In genomic region chr11:118663929-118664328, GRCh38 we compare ENCODE assay signal across 39 cellular contexts. TPM values are rescaled to one million over a fixed set of nuclear protein-coding genes. Genes with fewer than 3 reads are reported as not detected.
"Had no signal": no experiment of that assay in that cellular context is flagged by ENCODE, and none has a peak within 500 bp of the region (broad histone marks: within the 10 kb centered on the region; RNA-seq: fewer than 3 reads in every experiment).

No MANE protein-coding gene starts in this region.

- ATAC-seq: activated CD4-positive, alpha-beta T cell treated with anti-CD3 and anti-CD28 coated beads for 36 hours; activated CD8-positive, alpha-beta memory T cell treated with anti-CD3 and anti-CD28 coated beads, Interleukin-2, amount 10 ng/mL, durations not matched to agents 7 days and 5 days; activated CD8-positive, alpha-beta T cell treated with anti-CD3 and anti-CD28 coated beads, Interleukin-2, amount 10 ng/mL, durations not matched to agents 7 days and 5 days; gastroesophageal sphincter; heart right ventricle; T-cell had no signal

- DNase-seq: activated CD4-positive, alpha-beta memory T cell treated with anti-CD3 and anti-CD28 coated beads for 36 hours; activated CD4-positive, alpha-beta T cell treated with anti-CD3 and anti-CD28 coated beads for 36 hours; activated CD4-positive, alpha-beta T cell treated with anti-CD3 and anti-CD28 coated beads, Interleukin-2, amount 10 ng/mL, durations not matched to agents 24 days and 14 days; activated CD4-positive, CD25-positive, alpha-beta regulatory T cell; activated CD4-positive, CD25-positive, alpha-beta regulatory T cell treated with anti-CD3 and anti-CD28 coated beads, Interleukin-2, amount 50 U/mL, for 72 hours; activated CD8-positive, alpha-beta memory T cell treated with anti-CD3 and anti-CD28 coated beads, Interleukin-2, amount 10 ng/mL, durations not matched to agents 7 days and 5 days; activated CD8-positive, alpha-beta memory T cell treated with anti-CD3 and anti-CD28 coated beads, Interleukin-2, amount 50 U/mL, for 4 hours; activated CD8-positive, alpha-beta T cell treated with anti-CD3 and anti-CD28 coated beads, Interleukin-2, amount 10 ng/mL, durations not matched to agents 7 days and 5 days; activated gamma-delta T cell treated with Interleukin-2 at 50 U/mL for 16 hours; activated naive CD4-positive, alpha-beta T cell treated with anti-CD3 and anti-CD28 coated beads, Interleukin-2, amount 50 U/mL, for 16 hours; activated naive CD4-positive, alpha-beta T cell treated with Interleukin-2 at 50 U/mL for 16 hours; activated T-cell treated with anti-CD3 and anti-CD28 coated beads, Interleukin-2, amount 50 U/mL, for 1 hour; activated T-cell treated with anti-CD3 and anti-CD28 coated beads, Interleukin-2, amount 50 U/mL, for 48 hours; amniotic stem cell; anterior cingulate cortex; central memory CD4-positive, alpha-beta T cell; cerebellar nuclear complex; colonic mucosa; effector CD8-positive, alpha-beta T cell; esophagus squamous epithelium; foreskin melanocyte; heart right ventricle; T-cell had no signal

- H3K4me3 Mint-ChIP-seq: activated CD4-positive, alpha-beta memory T cell treated with anti-CD3 and anti-CD28 coated beads for 36 hours; activated CD4-positive, alpha-beta T cell treated with anti-CD3 and anti-CD28 coated beads for 36 hours; activated CD4-positive, alpha-beta T cell treated with anti-CD3 and anti-CD28 coated beads, Interleukin-2, amount 10 ng/mL, durations not matched to agents 24 days and 14 days; activated CD8-positive, alpha-beta memory T cell treated with anti-CD3 and anti-CD28 coated beads, Interleukin-2, amount 10 ng/mL, durations not matched to agents 7 days and 5 days; activated CD8-positive, alpha-beta T cell treated with anti-CD3 and anti-CD28 coated beads, Interleukin-2, amount 10 ng/mL, durations not matched to agents 7 days and 5 days; activated naive CD8-positive, alpha-beta T cell; activated T-helper 1 cell treated with anti-CD3 and anti-CD28 coated beads, Interleukin-12 subunit alpha, Interleukin-12 subunit beta, Interleukin-2, Interleukin-4 antibody, amounts not matched to agents 30 ng/mL and 10 ng/mL and 1 ng/mL, durations not matched to agents 14 hours and 24 hours and 36 hours; brain; T-cell; T-helper 1 cell treated with Interleukin-12 subunit alpha and Interleukin-12 subunit beta and Interleukin-4 antibody, amounts not matched to agents 30 μg/mL and 1 μg/mL, for 36 hours had no signal

- H3K27me3 Mint-ChIP-seq: activated CD4-positive, alpha-beta memory T cell treated with anti-CD3 and anti-CD28 coated beads for 36 hours; activated CD4-positive, alpha-beta T cell treated with anti-CD3 and anti-CD28 coated beads for 36 hours; activated naive CD8-positive, alpha-beta T cell; T-cell had no signal

- H3K9me3 ChIP-seq: breast epithelium, colonic mucosa, esophagus squamous epithelium, gastroesophageal sphincter, heart right ventricle had no signal

- H3K27ac Mint-ChIP-seq: activated CD4-positive, alpha-beta memory T cell treated with anti-CD3 and anti-CD28 coated beads for 36 hours; activated CD4-positive, alpha-beta T cell treated with anti-CD3 and anti-CD28 coated beads for 36 hours; activated CD4-positive, alpha-beta T cell treated with anti-CD3 and anti-CD28 coated beads, Interleukin-2, amount 10 ng/mL, durations not matched to agents 24 days and 14 days; activated CD8-positive, alpha-beta memory T cell treated with anti-CD3 and anti-CD28 coated beads, Interleukin-2, amount 10 ng/mL, durations not matched to agents 7 days and 5 days; activated CD8-positive, alpha-beta T cell treated with anti-CD3 and anti-CD28 coated beads, Interleukin-2, amount 10 ng/mL, durations not matched to agents 7 days and 5 days; activated naive CD8-positive, alpha-beta T cell; activated T-helper 1 cell treated with anti-CD3 and anti-CD28 coated beads, Interleukin-12 subunit alpha, Interleukin-12 subunit beta, Interleukin-2, Interleukin-4 antibody, amounts not matched to agents 30 ng/mL and 10 ng/mL and 1 ng/mL, durations not matched to agents 14 hours and 24 hours and 36 hours; activated T-helper 2 cell treated with anti-CD3 and anti-CD28 coated beads, Interferon-gamma antibody, Interleukin-2, Interleukin-4, amounts not matched to agents 10 μg/mL and 5 μg/mL and 100 μg/mL, durations not matched to agents 14 hours and 24 hours and 36 hours; T-cell; T-helper 1 cell treated with Interleukin-12 subunit alpha and Interleukin-12 subunit beta and Interleukin-4 antibody, amounts not matched to agents 30 μg/mL and 1 μg/mL, for 36 hours had no signal

- H3K27me3 ChIP-seq: breast epithelium, cardiac muscle cell, colonic mucosa, esophagus squamous epithelium, heart right ventricle had no signal

- H3K36me3 Mint-ChIP-seq: activated CD4-positive, alpha-beta memory T cell treated with anti-CD3 and anti-CD28 coated beads for 36 hours; activated CD8-positive, alpha-beta memory T cell treated with anti-CD3 and anti-CD28 coated beads, Interleukin-2, amount 10 ng/mL, durations not matched to agents 7 days and 5 days; activated naive CD8-positive, alpha-beta T cell; brain; T-cell had no signal

- H3K4me3 ChIP-seq: breast epithelium, cardiac muscle cell, colonic mucosa, esophagus squamous epithelium, gastroesophageal sphincter, heart right ventricle had no signal

- H3K4me1 Mint-ChIP-seq: activated CD8-positive, alpha-beta memory T cell treated with anti-CD3 and anti-CD28 coated beads, Interleukin-2, amount 10 ng/mL, durations not matched to agents 7 days and 5 days had no signal

- H3K9me3 Mint-ChIP-seq: activated CD4-positive, alpha-beta memory T cell treated with anti-CD3 and anti-CD28 coated beads for 36 hours; activated CD4-positive, alpha-beta T cell treated with anti-CD3 and anti-CD28 coated beads, Interleukin-2, amount 10 ng/mL, durations not matched to agents 24 days and 14 days; activated T-helper 1 cell treated with anti-CD3 and anti-CD28 coated beads, Interleukin-12 subunit alpha, Interleukin-12 subunit beta, Interleukin-2, Interleukin-4 antibody, amounts not matched to agents 30 ng/mL and 10 ng/mL and 1 ng/mL, durations not matched to agents 14 hours and 24 hours and 36 hours; activated T-helper 2 cell treated with anti-CD3 and anti-CD28 coated beads, Interferon-gamma antibody, Interleukin-2, Interleukin-4, amounts not matched to agents 10 μg/mL and 5 μg/mL and 100 μg/mL, durations not matched to agents 14 hours and 24 hours and 36 hours; T-cell; T-helper 1 cell treated with Interleukin-12 subunit alpha and Interleukin-12 subunit beta and Interleukin-4 antibody, amounts not matched to agents 30 μg/mL and 1 μg/mL, for 36 hours had no signal

- H3K27ac ChIP-seq: breast epithelium, cardiac muscle cell, colonic mucosa, epithelial cell of prostate, esophagus squamous epithelium, gastroesophageal sphincter, heart right ventricle had no signal

RNA-seq across cellular contexts. Expression of gene TREH, which starts 15.5 kb away (rescaled TPM):
- total RNA-seq: activated CD4-positive, alpha-beta memory T cell treated with anti-CD3 and anti-CD28 coated beads for 36 hours; activated CD4-positive, alpha-beta T cell treated with anti-CD3 and anti-CD28 coated beads for 36 hours; activated CD4-positive, alpha-beta T cell treated with anti-CD3 and anti-CD28 coated beads, Interleukin-2, amount 10 ng/mL, durations not matched to agents 24 days and 14 days; activated CD8-positive, alpha-beta memory T cell treated with anti-CD3 and anti-CD28 coated beads for 36 hours; activated CD8-positive, alpha-beta memory T cell treated with anti-CD3 and anti-CD28 coated beads, Interleukin-2, amount 10 ng/mL, durations not matched to agents 7 days and 5 days; activated CD8-positive, alpha-beta T cell treated with anti-CD3 and anti-CD28 coated beads, Interleukin-2, amount 10 ng/mL, durations not matched to agents 7 days and 5 days; activated T-helper 1 cell treated with anti-CD3 and anti-CD28 coated beads, Interleukin-12 subunit alpha, Interleukin-12 subunit beta, Interleukin-2, Interleukin-4 antibody, amounts not matched to agents 30 ng/mL and 10 ng/mL and 1 ng/mL, durations not matched to agents 14 hours and 24 hours and 36 hours; activated T-helper 2 cell treated with anti-CD3 and anti-CD28 coated beads, Interferon-gamma antibody, Interleukin-2, Interleukin-4, amounts not matched to agents 10 μg/mL and 5 μg/mL and 100 μg/mL, durations not matched to agents 14 hours and 24 hours and 36 hours; breast epithelium; cardiac muscle cell; dermis microvascular lymphatic vessel endothelial cell; endothelial cell of umbilical vein; fibroblast of lung; fibroblast of villous mesenchyme; gastroesophageal sphincter; glomerular endothelial cell; T-cell; T-helper 2 cell treated with Interferon-gamma antibody and Interleukin-4, amounts not matched to agents 100 ng/mL and 5 ng/mL, for 36 hours had no signal
